ENCODE assay signal across 13 cellular contexts in the genomic region with DNA sequence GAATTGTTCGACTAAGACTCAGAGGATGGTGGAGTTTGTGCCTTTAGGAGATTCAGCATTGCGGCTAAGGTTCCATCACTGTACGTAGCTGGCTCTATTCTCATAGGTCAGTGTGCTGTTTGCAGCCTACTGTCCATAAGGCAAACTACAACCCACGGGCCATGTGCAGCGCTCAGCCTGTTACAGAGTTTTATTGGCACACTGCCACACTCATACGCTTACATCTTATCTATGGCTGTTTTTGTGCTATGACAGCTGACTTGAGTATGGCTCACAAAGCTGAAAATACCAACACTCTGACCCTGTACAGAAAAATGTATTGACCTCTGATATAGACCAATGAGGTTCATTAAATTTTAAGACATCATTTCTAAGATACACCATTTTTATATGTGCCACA.
DNase-seq lines count a peak whose midpoint lies in the region; ATAC-seq and TF ChIP-seq lines count a peak whose summit lies in the region.
"Had no signal": no experiment of that assay in that cellular context is flagged by ENCODE, and none has a peak within 500 bp of the region (broad histone marks: within the 10 kb centered on the region; RNA-seq: fewer than 3 reads in every experiment).

No MANE protein-coding gene starts in this region.

- CTCF ChIA-PET in SK-N-SH (lab: Yijun Ruan, JAX) = interaction anchor here (0.9 kb wide), 1 partner anchor 23 kb away, joined by 5 read pairs; no protein-coding TSS in a partner anchor

- H3K27ac ChIP-seq in SK-N-SH (ENCODE audit: low read depth in 2 of 2, low read length in 1 of 2) = peak overlapping the region; percentile 32 to 55; a peak in 2 of 4 replicates

- intact Hi-C loops in activated CD4-positive, alpha-beta T cell treated with anti-CD3 and anti-CD28 coated beads, Interleukin-2, amount 10 ng/mL, durations not matched to agents 24 days and 14 days (cut with micrococcal nuclease) = no loop called here
- intact Hi-C loops in left ventricle myocardium superior (cut with micrococcal nuclease) = no loop called here

- peak; percentile 86 for ATAC-seq in left ventricle myocardium superior
- no peak for ATAC-seq in stimulated activated memory B cell treated with anti-CD40 and anti-IgM and Interleukin-4, amounts not matched to agents 10 μg/mL and 1 μg/mL and 100 μg/mL, for 72 hours
- ATAC-seq: GM23338 had no signal

- H3K4me3 Mint-ChIP-seq in activated CD4-positive, alpha-beta T cell treated with anti-CD3 and anti-CD28 coated beads, Interleukin-2, amount 10 ng/mL, durations not matched to agents 24 days and 14 days = no peak overlapping the region
- H3K4me3 Mint-ChIP-seq in stimulated activated memory B cell treated with anti-CD40 and anti-IgM and Interleukin-4, amounts not matched to agents 10 μg/mL and 1 μg/mL and 100 μg/mL, for 72 hours = peak overlapping the region; percentile 60
- H3K4me3 Mint-ChIP-seq: GM23338, neural crest cell had no signal

- TF ChIP-seq CTCF in SK-N-SH (IDR thresholded peaks at IDR 0.05) = no peak

- peak; percentile 17; the same call in 1 of the 2 replicates for TF ChIP-seq RAD21 in SK-N-SH (IDR thresholded peaks at IDR 0.05; ENCODE audit: low read length)

- 82% methylated on average over 6 of the region's 6 CpGs for WGBS in SK-N-SH (ENCODE audit: low lambda C conversion rate)

- no peak overlapping the region for H3K9ac ChIP-seq in SK-N-SH

- POLR2A ChIA-PET in SK-N-SH (lab: Yijun Ruan, JAX) = no interaction called here

- peaks cover 62% of the 10 kb centered on the region for H3K36me3 Mint-ChIP-seq in activated CD4-positive, alpha-beta T cell treated with anti-CD3 and anti-CD28 coated beads, Interleukin-2, amount 10 ng/mL, durations not matched to agents 24 days and 14 days (ENCODE audit: low read depth)
- H3K36me3 Mint-ChIP-seq in stimulated activated memory B cell treated with anti-CD40 and anti-IgM and Interleukin-4, amounts not matched to agents 10 μg/mL and 1 μg/mL and 100 μg/mL, for 72 hours = peaks cover 53% of the 10 kb centered on the region

- TF ChIP-seq EP300 in SK-N-SH (IDR thresholded peaks at IDR 0.05; ENCODE audit: borderline replicate concordance in 1 of 2, low read depth in 1 of 2, low read length in 1 of 2) = no peak

- no peak overlapping the region for H3K4me3 ChIP-seq in SK-N-SH (ENCODE audit: low read depth in 2 of 2, low read length in 1 of 2)
- H3K4me3 ChIP-seq: gastroesophageal sphincter, GM23338, MG63 had no signal

- H3K27ac Mint-ChIP-seq in activated CD4-positive, alpha-beta T cell treated with anti-CD3 and anti-CD28 coated beads, Interleukin-2, amount 10 ng/mL, durations not matched to agents 24 days and 14 days = peak overlapping the region; percentile 29
- H3K27ac Mint-ChIP-seq in stimulated activated memory B cell treated with anti-CD40 and anti-IgM and Interleukin-4, amounts not matched to agents 10 μg/mL and 1 μg/mL and 100 μg/mL, for 72 hours = peak overlapping the region; percentile 99
- H3K27ac Mint-ChIP-seq: GM23338 had no signal

- no peaks in the 10 kb centered on the region for H3K9me3 Mint-ChIP-seq in activated CD4-positive, alpha-beta T cell treated with anti-CD3 and anti-CD28 coated beads, Interleukin-2, amount 10 ng/mL, durations not matched to agents 24 days and 14 days
- peaks cover 2% of the 10 kb centered on the region for H3K9me3 Mint-ChIP-seq in stimulated activated memory B cell treated with anti-CD40 and anti-IgM and Interleukin-4, amounts not matched to agents 10 μg/mL and 1 μg/mL and 100 μg/mL, for 72 hours
- H3K9me3 Mint-ChIP-seq: GM23338 had no signal

- no peaks in the 10 kb centered on the region for H3K9me3 ChIP-seq in SK-N-SH
- H3K9me3 ChIP-seq: gastroesophageal sphincter, MG63 had no signal

- H3F3A ChIP-seq in SK-N-SH (replicated peaks; ENCODE audit: insufficient read depth) = peaks cover 3% of the 10 kb centered on the region

- no peaks in the 10 kb centered on the region for H3K27me3 Mint-ChIP-seq in activated CD4-positive, alpha-beta T cell treated with anti-CD3 and anti-CD28 coated beads, Interleukin-2, amount 10 ng/mL, durations not matched to agents 24 days and 14 days
- no peaks in the 10 kb centered on the region for H3K27me3 Mint-ChIP-seq in stimulated activated memory B cell treated with anti-CD40 and anti-IgM and Interleukin-4, amounts not matched to agents 10 μg/mL and 1 μg/mL and 100 μg/mL, for 72 hours

- peaks cover 22% of the 10 kb centered on the region for H3K79me2 ChIP-seq in SK-N-SH (ENCODE audit: insufficient read depth)

- no peaks in the 10 kb centered on the region for H4K20me1 ChIP-seq in SK-N-SH (ENCODE audit: insufficient read depth)

- H3K4me1 Mint-ChIP-seq in activated CD4-positive, alpha-beta T cell treated with anti-CD3 and anti-CD28 coated beads, Interleukin-2, amount 10 ng/mL, durations not matched to agents 24 days and 14 days = peaks cover 45% of the 10 kb centered on the region
- peaks cover 70% of the 10 kb centered on the region for H3K4me1 Mint-ChIP-seq in stimulated activated memory B cell treated with anti-CD40 and anti-IgM and Interleukin-4, amounts not matched to agents 10 μg/mL and 1 μg/mL and 100 μg/mL, for 72 hours

- H3K27me3 ChIP-seq in SK-N-SH (ENCODE audit: insufficient read depth) = no peaks in the 10 kb centered on the region
- H3K27me3 ChIP-seq: gastroesophageal sphincter, MG63 had no signal

- H3K4me2 ChIP-seq in SK-N-SH = no peak overlapping the region
- H3K4me2 ChIP-seq: GM23338 had no signal

- no peak for DNase-seq in activated CD4-positive, alpha-beta T cell treated with anti-CD3 and anti-CD28 coated beads, Interleukin-2, amount 10 ng/mL, durations not matched to agents 24 days and 14 days
- no peak for DNase-seq in activated CD4-positive, alpha-beta T cell treated with anti-CD3 and anti-CD28 coated beads, Interleukin-2, amount 50 U/mL, for 48 hours
- DNase-seq in SK-N-SH (peak; percentile 66), left ventricle myocardium superior (no peak), DMS114 treated with DMSO at 0.1 percent for 48 hours (lab: John Stamatoyannopoulos, UW; ENCODE audit: unreplicated experiment) (no peak)
- DNase-seq in stimulated activated naive CD4-positive, alpha-beta T cell treated with Interleukin-2 at 50 U/mL for 16 hours (lab: John Stamatoyannopoulos, UW) = no peak
- no peak for DNase-seq in activated CD4-positive, alpha-beta T cell treated with anti-CD3 and anti-CD28 coated beads for 4 hours
- DNase-seq: DND-41, MG63 had no signal

- no peaks in the 10 kb centered on the region for H3K9me2 ChIP-seq in SK-N-SH

- peaks cover 8 to 18% of the 10 kb centered on the region in 2 experiments for H3K36me3 ChIP-seq in SK-N-SH (replicated peaks in 1 of 2; ENCODE audit: control insufficient read depth in 1 of 2, insufficient read depth in 2 of 2, low read length in 1 of 2)
- H3K36me3 ChIP-seq: gastroesophageal sphincter had no signal

- H3K4me1 ChIP-seq in SK-N-SH (ENCODE audit: control insufficient read depth in 1 of 2, insufficient read depth in 2 of 2, low read depth in 1 of 2, low read length in 1 of 2) = peaks cover 20 to 42% of the 10 kb centered on the region in 2 experiments; a peak in 3 of 4 replicates

- H2AFZ ChIP-seq in SK-N-SH (ENCODE audit: low read depth) = no peak overlapping the region
- H2AFZ ChIP-seq: GM23338 had no signal

TF ChIP-seq in SK-N-SH, 30 proteins besides CTCF, POLR2A, EP300 and RAD21 (continues in another document):
- TF ChIP-seq, protein P1, sequence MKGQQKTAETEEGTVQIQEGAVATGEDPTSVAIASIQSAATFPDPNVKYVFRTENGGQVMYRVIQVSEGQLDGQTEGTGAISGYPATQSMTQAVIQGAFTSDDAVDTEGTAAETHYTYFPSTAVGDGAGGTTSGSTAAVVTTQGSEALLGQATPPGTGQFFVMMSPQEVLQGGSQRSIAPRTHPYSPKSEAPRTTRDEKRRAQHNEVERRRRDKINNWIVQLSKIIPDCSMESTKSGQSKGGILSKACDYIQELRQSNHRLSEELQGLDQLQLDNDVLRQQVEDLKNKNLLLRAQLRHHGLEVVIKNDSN (IDR thresholded peaks at IDR 0.05; ENCODE audit: borderline replicate concordance, low read depth) = no peak
- TF ChIP-seq RFX5 (IDR thresholded peaks at IDR 0.05; ENCODE audit: low read length) (no peak), CHD2 (IDR thresholded peaks at IDR 0.05; ENCODE audit: low read length, partially characterized antibody) (peak; percentile 71), SIN3A (IDR thresholded peaks at IDR 0.05; ENCODE audit: borderline replicate concordance, low read depth, low read length) (no peak), FOXM1 (IDR thresholded peaks at IDR 0.05; ENCODE audit: low read depth) (no peak), GABPA (IDR thresholded peaks at IDR 0.05; ENCODE audit: low read depth) (no peak), YY1 (IDR thresholded peaks at IDR 0.05; ENCODE audit: low read depth) (no peak), FOXJ3 (CRISPR knock-in tag; IDR thresholded peaks at IDR 0.05) (peak; percentile 62; the same call in 1 of the 2 replicates), NFIC (IDR thresholded peaks at IDR 0.05; ENCODE audit: borderline replicate concordance) (peak; percentile 58; the same call in 1 of the 2 replicates), TEAD4 (IDR thresholded peaks at IDR 0.05; ENCODE audit: borderline replicate concordance, insufficient read depth) (no peak)
- TF ChIP-seq, protein P2, sequence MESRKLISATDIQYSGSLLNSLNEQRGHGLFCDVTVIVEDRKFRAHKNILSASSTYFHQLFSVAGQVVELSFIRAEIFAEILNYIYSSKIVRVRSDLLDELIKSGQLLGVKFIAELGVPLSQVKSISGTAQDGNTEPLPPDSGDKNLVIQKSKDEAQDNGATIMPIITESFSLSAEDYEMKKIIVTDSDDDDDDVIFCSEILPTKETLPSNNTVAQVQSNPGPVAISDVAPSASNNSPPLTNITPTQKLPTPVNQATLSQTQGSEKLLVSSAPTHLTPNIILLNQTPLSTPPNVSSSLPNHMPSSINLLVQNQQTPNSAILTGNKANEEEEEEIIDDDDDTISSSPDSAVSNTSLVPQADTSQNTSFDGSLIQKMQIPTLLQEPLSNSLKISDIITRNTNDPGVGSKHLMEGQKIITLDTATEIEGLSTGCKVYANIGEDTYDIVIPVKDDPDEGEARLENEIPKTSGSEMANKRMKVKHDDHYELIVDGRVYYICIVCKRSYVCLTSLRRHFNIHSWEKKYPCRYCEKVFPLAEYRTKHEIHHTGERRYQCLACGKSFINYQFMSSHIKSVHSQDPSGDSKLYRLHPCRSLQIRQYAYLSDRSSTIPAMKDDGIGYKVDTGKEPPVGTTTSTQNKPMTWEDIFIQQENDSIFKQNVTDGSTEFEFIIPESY (IDR thresholded peaks at IDR 0.05; ENCODE audit: borderline replicate concordance, low read depth) = no peak
- TF ChIP-seq, protein P3, sequence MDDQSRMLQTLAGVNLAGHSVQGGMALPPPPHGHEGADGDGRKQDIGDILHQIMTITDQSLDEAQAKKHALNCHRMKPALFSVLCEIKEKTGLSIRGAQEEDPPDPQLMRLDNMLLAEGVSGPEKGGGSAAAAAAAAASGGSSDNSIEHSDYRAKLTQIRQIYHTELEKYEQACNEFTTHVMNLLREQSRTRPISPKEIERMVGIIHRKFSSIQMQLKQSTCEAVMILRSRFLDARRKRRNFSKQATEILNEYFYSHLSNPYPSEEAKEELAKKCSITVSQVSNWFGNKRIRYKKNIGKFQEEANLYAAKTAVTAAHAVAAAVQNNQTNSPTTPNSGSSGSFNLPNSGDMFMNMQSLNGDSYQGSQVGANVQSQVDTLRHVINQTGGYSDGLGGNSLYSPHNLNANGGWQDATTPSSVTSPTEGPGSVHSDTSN (IDR thresholded peaks at IDR 0.05) = no peak
